Comparison of ENCODE assay signal across 8 cellular contexts in genomic region chr19:1039646-1040475, GRCh38. TPM values are rescaled to one million over a fixed set of nuclear protein-coding genes. Genes with fewer than 3 reads are reported as not detected.
DNase-seq lines count a peak whose midpoint lies in the region; ATAC-seq, FAIRE-seq and TF ChIP-seq lines count a peak whose summit lies in the region.

A gene with protein sequence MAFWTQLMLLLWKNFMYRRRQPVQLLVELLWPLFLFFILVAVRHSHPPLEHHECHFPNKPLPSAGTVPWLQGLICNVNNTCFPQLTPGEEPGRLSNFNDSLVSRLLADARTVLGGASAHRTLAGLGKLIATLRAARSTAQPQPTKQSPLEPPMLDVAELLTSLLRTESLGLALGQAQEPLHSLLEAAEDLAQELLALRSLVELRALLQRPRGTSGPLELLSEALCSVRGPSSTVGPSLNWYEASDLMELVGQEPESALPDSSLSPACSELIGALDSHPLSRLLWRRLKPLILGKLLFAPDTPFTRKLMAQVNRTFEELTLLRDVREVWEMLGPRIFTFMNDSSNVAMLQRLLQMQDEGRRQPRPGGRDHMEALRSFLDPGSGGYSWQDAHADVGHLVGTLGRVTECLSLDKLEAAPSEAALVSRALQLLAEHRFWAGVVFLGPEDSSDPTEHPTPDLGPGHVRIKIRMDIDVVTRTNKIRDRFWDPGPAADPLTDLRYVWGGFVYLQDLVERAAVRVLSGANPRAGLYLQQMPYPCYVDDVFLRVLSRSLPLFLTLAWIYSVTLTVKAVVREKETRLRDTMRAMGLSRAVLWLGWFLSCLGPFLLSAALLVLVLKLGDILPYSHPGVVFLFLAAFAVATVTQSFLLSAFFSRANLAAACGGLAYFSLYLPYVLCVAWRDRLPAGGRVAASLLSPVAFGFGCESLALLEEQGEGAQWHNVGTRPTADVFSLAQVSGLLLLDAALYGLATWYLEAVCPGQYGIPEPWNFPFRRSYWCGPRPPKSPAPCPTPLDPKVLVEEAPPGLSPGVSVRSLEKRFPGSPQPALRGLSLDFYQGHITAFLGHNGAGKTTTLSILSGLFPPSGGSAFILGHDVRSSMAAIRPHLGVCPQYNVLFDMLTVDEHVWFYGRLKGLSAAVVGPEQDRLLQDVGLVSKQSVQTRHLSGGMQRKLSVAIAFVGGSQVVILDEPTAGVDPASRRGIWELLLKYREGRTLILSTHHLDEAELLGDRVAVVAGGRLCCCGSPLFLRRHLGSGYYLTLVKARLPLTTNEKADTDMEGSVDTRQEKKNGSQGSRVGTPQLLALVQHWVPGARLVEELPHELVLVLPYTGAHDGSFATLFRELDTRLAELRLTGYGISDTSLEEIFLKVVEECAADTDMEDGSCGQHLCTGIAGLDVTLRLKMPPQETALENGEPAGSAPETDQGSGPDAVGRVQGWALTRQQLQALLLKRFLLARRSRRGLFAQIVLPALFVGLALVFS (N-terminal part only) (plus strand): TSS chr19:1040107. CDS start chr19:1041362, 1,255 bp downstream.

- intact Hi-C loops in mammary epithelial cell (cut with micrococcal nuclease), result loop anchor here (2.0 kb wide), 1 partner anchor 55 kb away; the partner anchor contains the start of gene POLR2E

- no TSS peak for BruUV-seq in mammary epithelial cell (replicated peaks; lab: Mats Ljungman, UMichigan)

- FAIRE-seq in small intestine (lab: Jason Lieb, UNC), result no peak

- 3% methylated on average over 7 of the region's 56 CpGs for WGBS in mammary epithelial cell (ENCODE audit: low coverage, missing lambda C conversion rate)
- WGBS in small intestine, 3 donors, result 2% methylated on average over 53 to 56 of the region's 56 CpGs

- POLR2A ChIA-PET in AG04449 (lab: Yijun Ruan, JAX), result interaction anchor here (0.6 to 7.8 kb wide), 8 partner anchors 10 to 213 kb away, joined by 3 to 104 read pairs (median 4); partner anchors contain the start of genes CNN2 and RNU6-2

- peaks cover 2% of the 10 kb centered on the region for H3K9me3 ChIP-seq in WERI-Rb-1 (ENCODE audit: severe bottlenecking)
- H3K9me3 ChIP-seq in mammary epithelial cell (replicated peaks; ENCODE audit: insufficient read depth, low read length), result no peaks in the 10 kb centered on the region
- no peaks in the 10 kb centered on the region for H3K9me3 ChIP-seq in small intestine (ENCODE audit: control insufficient read depth, low read depth)

- H3K9ac ChIP-seq in mammary epithelial cell (ENCODE audit: insufficient read depth, low read length), result peak within 1 kb of the TSS; percentile 30

- peaks cover 56% of the 10 kb centered on the region for H3K36me3 ChIP-seq in WERI-Rb-1
- peaks cover 13% of the 10 kb centered on the region for H3K36me3 ChIP-seq in mammary epithelial cell (ENCODE audit: insufficient read depth, low read length)
- no peaks in the 10 kb centered on the region for H3K36me3 ChIP-seq in small intestine (ENCODE audit: control insufficient read depth in 2 of 2, insufficient read depth in 2 of 2, low read length in 2 of 2)

- peak within 1 kb of the TSS; percentile 95 for H3K4me2 ChIP-seq in mammary epithelial cell (ENCODE audit: insufficient read depth, low read depth, low read length)

- peak; percentile 76 for ATAC-seq in GM18909 (IDR thresholded peaks at IDR 0.05; ENCODE audit: poor library complexity, unreplicated experiment)
- ATAC-seq in HG03159 (IDR thresholded peaks at IDR 0.05; ENCODE audit: unreplicated experiment), result peak; percentile 67

- peak; percentile 0 for TF ChIP-seq CTCF in AG04449 (IDR thresholded peaks at IDR 0.05; ENCODE audit: insufficient read depth, low read length, missing control alignments)
- 0 out of 2 replicates have a peak, but pooled peaks have one; percentile 5 for TF ChIP-seq CTCF in WERI-Rb-1 (IDR thresholded peaks at IDR 0.05; ENCODE audit: low read depth, low read length)
- TF ChIP-seq CTCF in mammary epithelial cell (conservative IDR thresholded peaks at IDR 0.05 in 1 of 2, IDR thresholded peaks at IDR 0.05 in 1 of 2; ENCODE audit: extremely low read depth in 1 of 2, insufficient read depth in 1 of 2, low read depth in 1 of 2, low read length in 2 of 2), result peak in 1 of 2 donors; percentile 8

- H3K4me1 ChIP-seq in mammary epithelial cell (ENCODE audit: insufficient read depth, low read length) (peaks cover 28% of the 10 kb centered on the region), small intestine (ENCODE audit: control insufficient read depth in 2 of 2, insufficient read depth in 1 of 2, low read depth in 1 of 2, low read length in 1 of 2) (peaks cover 0 to 8% of the 10 kb centered on the region in 2 donors)

- DNase-seq in AG04449 (ENCODE audit: low read depth, low spot score) (peak; percentile 84), NCI-H2227 treated with DMSO at 0.1 percent for 48 hours (lab: John Stamatoyannopoulos, UW) (peak; percentile 90), WERI-Rb-1 (peak; percentile 99), mammary epithelial cell (peak; percentile 99), iPS-NIHi11 (ENCODE audit: low spot score) (peak; percentile 85), small intestine (peak; percentile 97)

- peaks cover 14% of the 10 kb centered on the region for H3K79me2 ChIP-seq in mammary epithelial cell (ENCODE audit: insufficient read depth, low read length)

- in situ Hi-C loops in mammary epithelial cell (cut with MboI; ENCODE audit: low sequenced_read_pairs in 2 of 2), result no loop called here

- CTCF ChIA-PET in AG04449 (lab: Yijun Ruan, JAX) (interaction anchor here (1.0 to 2.2 kb wide), 3 partner anchors 10 to 25 kb away, joined by 5 to 7 read pairs (median 5); partner anchors contain the start of gene CNN2), mammary epithelial cell (lab: Charles Lee; ENCODE audit: low non-redundant PET) (interaction anchor here (0.7 kb wide), 1 partner anchor 227 kb away, joined by 3 read pairs; no protein-coding TSS in a partner anchor)

- no peaks in the 10 kb centered on the region for H4K20me1 ChIP-seq in mammary epithelial cell (ENCODE audit: insufficient read depth, low read length)

- H3K4me3 ChIP-seq in AG04449 (ENCODE audit: low read depth, low read length), result peak within 1 kb of the TSS; percentile 57
- peak within 1 kb of the TSS; percentile 78 for H3K4me3 ChIP-seq in WERI-Rb-1 (ENCODE audit: low read depth, low read length)
- peak within 1 kb of the TSS; percentile 61 to 69 (median 65) for H3K4me3 ChIP-seq in mammary epithelial cell (replicated peaks in 1 of 3; ENCODE audit: insufficient read depth in 1 of 3, low read depth in 2 of 3, low read length in 3 of 3)
- peak within 1 kb of the TSS; percentile 43 to 62 for H3K4me3 ChIP-seq in small intestine (ENCODE audit: low read depth in 1 of 2, low read length in 2 of 2)

- H3K27ac ChIP-seq in WERI-Rb-1, result peak within 1 kb of the TSS; percentile 84
- peak within 1 kb of the TSS; percentile 36 for H3K27ac ChIP-seq in mammary epithelial cell (ENCODE audit: insufficient read depth, low read depth, low read length)
- H3K27ac ChIP-seq in small intestine (ENCODE audit: low read depth in 1 of 2, low read length in 1 of 2), result peak within 1 kb of the TSS; percentile 15 to 47

- dilution Hi-C loops in mammary epithelial cell (cut with HindIII; ENCODE audit: low sequenced_read_pairs), result no loop called here

- peak within 1 kb of the TSS; percentile 23 for H2AFZ ChIP-seq in mammary epithelial cell (ENCODE audit: low read depth, low read length)

- H3K27me3 ChIP-seq in WERI-Rb-1 (ENCODE audit: insufficient read depth, low read depth, severe bottlenecking), result no peaks in the 10 kb centered on the region
- no peaks in the 10 kb centered on the region for H3K27me3 ChIP-seq in mammary epithelial cell (ENCODE audit: insufficient read depth, low read length)
- H3K27me3 ChIP-seq in small intestine (ENCODE audit: control insufficient read depth in 2 of 2, insufficient read depth in 2 of 2, low read length in 2 of 2), result no peaks in the 10 kb centered on the region

RNA-seq across cellular contexts. Expression of the gene that starts here (rescaled TPM):
- 10 to 100 TPM; 14.3 to 28.4 TPM for total RNA-seq in mammary epithelial cell
- polyA plus RNA-seq in mammary epithelial cell, result 7.4 TPM
- polyA minus RNA-seq in mammary epithelial cell, result 21.8 TPM
- polyA plus RNA-seq in small intestine, result 10 to 100 TPM in 2 of 3 donors, 1 to 10 TPM in 1; 6.2 to 60.3 (median 34.2) TPM

Comparison
In these comparisons a context has a peak if more than half of its experiments do, and no peak if none do; other contexts are left out.
1. Peak in every context shown above with its lines: DNase-seq, ATAC-seq, H3K4me3 ChIP-seq and H3K27ac ChIP-seq.
2. H3K27ac ChIP-seq: peak in every context shown above with its lines; median percentile 84 in WERI-Rb-1; 36 in mammary epithelial cell; 31 in small intestine.